In genomic region chr2:160282063-160282580, GRCh38 we compare ENCODE assay signal across 18 cellular contexts.
DNase-seq lines count a peak whose midpoint lies in the region; ATAC-seq and TF ChIP-seq lines count a peak whose summit lies in the region.
"Had no signal": no experiment of that assay in that cellular context is flagged by ENCODE, and none has a peak within 500 bp of the region (broad histone marks: within the 10 kb centered on the region; RNA-seq: fewer than 3 reads in every experiment).

No MANE protein-coding gene starts in this region.

- H3K4me1 ChIP-seq in osteoblast (ENCODE audit: insufficient read depth, low read length) (peaks cover 21% of the 10 kb centered on the region), tibial nerve (peaks cover 0 to 38% (median 5%) of the 10 kb centered on the region in 4 donors)
- H3K4me1 ChIP-seq: Caco-2 had no signal

- H3K4me2 ChIP-seq in osteoblast (ENCODE audit: insufficient read depth, low read length) = no peak overlapping the region
- H3K4me2 ChIP-seq: PC-9 had no signal

- H3K27me3 ChIP-seq in osteoblast (ENCODE audit: insufficient read depth, low read length) (no peaks in the 10 kb centered on the region), tibial nerve (no peaks in the 10 kb centered on the region)
- H3K27me3 ChIP-seq: esophagus squamous epithelium, pancreas, spleen had no signal

- H3K36me3 ChIP-seq in osteoblast (ENCODE audit: insufficient read depth, low read length) (peaks cover 64% of the 10 kb centered on the region), tibial nerve (peaks cover 0 to 79% (median 0%) of the 10 kb centered on the region in 3 donors)

- no peak for ATAC-seq in activated T-cell treated with anti-CD3 and anti-CD28 coated beads, Interleukin-2, amount 50 U/mL, for 72 hours (replicated peaks in 1 of 2)
- ATAC-seq in HG03354 (IDR thresholded peaks at IDR 0.05; ENCODE audit: poor library complexity, severe bottlenecking, unreplicated experiment) = no peak
- ATAC-seq: HCT116, pancreas had no signal

- no peak for DNase-seq in activated T-cell treated with anti-CD3 and anti-CD28 coated beads, Interleukin-2, amount 50 U/mL, for 72 hours
- DNase-seq in activated T-cell treated with anti-CD3 and anti-CD28 coated beads for 4 hours = no peak
- peak; percentile 69 to 91 for DNase-seq in NCI-H524 (lab: John Stamatoyannopoulos, UW)
- DNase-seq in chondrocyte (ENCODE audit: low spot score) = no peak
- no peak for DNase-seq in osteoblast (ENCODE audit: insufficient read length, low spot score, missing footprints)
- DNase-seq in tibial nerve (ENCODE audit: low spot score in 2 of 2) = no peak
- no peak for DNase-seq in NCI-H1105 treated with DMSO at 0.1 percent for 48 hours (lab: John Stamatoyannopoulos, UW)
- DNase-seq: activated CD4-positive, alpha-beta T cell treated with anti-CD3 and anti-CD28 coated beads, Interleukin-2, amount 10 ng/mL, durations not matched to agents 24 days and 14 days; Caco-2; esophagus squamous epithelium; NCI-H1048; NCI-H345; pancreas; PC-9; spleen had no signal

- H3K4me3 ChIP-seq in osteoblast (ENCODE audit: insufficient read depth, low read length) (no peak overlapping the region), tibial nerve (no peak overlapping the region)
- H3K4me3 ChIP-seq: esophagus squamous epithelium, pancreas, PC-9, spleen had no signal

- peaks cover 5 to 21% of the 10 kb centered on the region in 2 donors for H3K36me3 Mint-ChIP-seq in activated T-cell treated with anti-CD3 and anti-CD28 coated beads, Interleukin-2, amount 50 U/mL, for 72 hours (ENCODE audit: insufficient read depth in 2 of 2)
- peaks cover 42% of the 10 kb centered on the region for H3K36me3 Mint-ChIP-seq in chondrocyte (ENCODE audit: low read depth)

- no peak for TF ChIP-seq POLR2A in tibial nerve (IDR thresholded peaks at IDR 0.05)

- peak in 1 of 2 donors; percentile 9 for TF ChIP-seq EP300 in tibial nerve (IDR thresholded peaks at IDR 0.05)

- no peaks in the 10 kb centered on the region for H3K9me3 Mint-ChIP-seq in activated T-cell treated with anti-CD3 and anti-CD28 coated beads, Interleukin-2, amount 50 U/mL, for 72 hours
- H3K9me3 Mint-ChIP-seq in chondrocyte (ENCODE audit: low read depth) = no peaks in the 10 kb centered on the region
- H3K9me3 Mint-ChIP-seq: activated CD4-positive, alpha-beta T cell treated with anti-CD3 and anti-CD28 coated beads, Interleukin-2, amount 10 ng/mL, durations not matched to agents 24 days and 14 days; activated T-helper 2 cell treated with anti-CD3 and anti-CD28 coated beads, Interferon-gamma antibody, Interleukin-2, Interleukin-4, amounts not matched to agents 10 μg/mL and 5 μg/mL and 100 μg/mL, durations not matched to agents 14 hours and 24 hours and 36 hours had no signal

- H3K27ac Mint-ChIP-seq in activated T-cell treated with anti-CD3 and anti-CD28 coated beads, Interleukin-2, amount 50 U/mL, for 72 hours = peak overlapping the region; percentile 20
- H3K27ac Mint-ChIP-seq in chondrocyte (ENCODE audit: unreplicated experiment) = peak overlapping the region; percentile 36
- H3K27ac Mint-ChIP-seq: activated CD4-positive, alpha-beta T cell treated with anti-CD3 and anti-CD28 coated beads, Interleukin-2, amount 10 ng/mL, durations not matched to agents 24 days and 14 days; activated T-helper 2 cell treated with anti-CD3 and anti-CD28 coated beads, Interferon-gamma antibody, Interleukin-2, Interleukin-4, amounts not matched to agents 10 μg/mL and 5 μg/mL and 100 μg/mL, durations not matched to agents 14 hours and 24 hours and 36 hours had no signal

- peaks cover 26% of the 10 kb centered on the region for H3K4me1 Mint-ChIP-seq in activated T-cell treated with anti-CD3 and anti-CD28 coated beads, Interleukin-2, amount 50 U/mL, for 72 hours (ENCODE audit: low read depth)
- peaks cover 42% of the 10 kb centered on the region for H3K4me1 Mint-ChIP-seq in chondrocyte (ENCODE audit: low read depth)

- no peaks in the 10 kb centered on the region for H3K27me3 Mint-ChIP-seq in activated T-cell treated with anti-CD3 and anti-CD28 coated beads, Interleukin-2, amount 50 U/mL, for 72 hours (ENCODE audit: low read depth)
- H3K27me3 Mint-ChIP-seq in chondrocyte (ENCODE audit: low read depth) = no peaks in the 10 kb centered on the region
- H3K27me3 Mint-ChIP-seq: activated CD4-positive, alpha-beta T cell treated with anti-CD3 and anti-CD28 coated beads, Interleukin-2, amount 10 ng/mL, durations not matched to agents 24 days and 14 days had no signal

- TF ChIP-seq CTCF in chondrocyte (IDR thresholded peaks at IDR 0.05) (no peak), osteoblast (IDR thresholded peaks at IDR 0.05; ENCODE audit: extremely low read depth, low read depth, low read length) (no peak), tibial nerve (IDR thresholded peaks at IDR 0.05) (no peak)

- no peaks in the 10 kb centered on the region for H3K79me2 ChIP-seq in osteoblast (ENCODE audit: insufficient read depth, low read length)

- 83 to 95% methylated on average over 2 of the region's 2 CpGs for WGBS in tibial nerve, 2 donors

- H3K27ac ChIP-seq in osteoblast (ENCODE audit: low read depth, low read length) (peak overlapping the region; percentile 2), tibial nerve (no peak overlapping the region)
- H3K27ac ChIP-seq: esophagus squamous epithelium, pancreas, PC-9 had no signal

- H2AFZ ChIP-seq in osteoblast (ENCODE audit: low read length) = no peak overlapping the region
- H2AFZ ChIP-seq: PC-9 had no signal

- no peaks in the 10 kb centered on the region for H3K9me3 ChIP-seq in osteoblast (ENCODE audit: low read depth, low read length)
- no peaks in the 10 kb centered on the region for H3K9me3 ChIP-seq in tibial nerve
- H3K9me3 ChIP-seq: Caco-2, esophagus squamous epithelium, pancreas, spleen had no signal

- H4K20me1 ChIP-seq in osteoblast (ENCODE audit: insufficient read depth, low read length) = no peaks in the 10 kb centered on the region

- no peak overlapping the region for H3K4me3 Mint-ChIP-seq in activated T-cell treated with anti-CD3 and anti-CD28 coated beads, Interleukin-2, amount 50 U/mL, for 72 hours
- H3K4me3 Mint-ChIP-seq in chondrocyte (ENCODE audit: unreplicated experiment) = no peak overlapping the region
- H3K4me3 Mint-ChIP-seq: activated CD4-positive, alpha-beta T cell treated with anti-CD3 and anti-CD28 coated beads, Interleukin-2, amount 10 ng/mL, durations not matched to agents 24 days and 14 days had no signal

Comparison
In these comparisons a context has a peak if more than half of its experiments do, and no peak if none do; other contexts are left out.
1. DNase-seq: peak in NCI-H524 (2 of 2); none in activated T-cell treated with anti-CD3 and anti-CD28 coated beads, Interleukin-2, amount 50 U/mL, for 72 hours (0 of 2), activated T-cell treated with anti-CD3 and anti-CD28 coated beads for 4 hours (single experiment), chondrocyte (single experiment), osteoblast (single experiment), tibial nerve (0 of 2) and NCI-H1105 treated with DMSO at 0.1 percent for 48 hours (single experiment).